ENCODE assay signal across 19 cellular contexts in the genomic region with DNA sequence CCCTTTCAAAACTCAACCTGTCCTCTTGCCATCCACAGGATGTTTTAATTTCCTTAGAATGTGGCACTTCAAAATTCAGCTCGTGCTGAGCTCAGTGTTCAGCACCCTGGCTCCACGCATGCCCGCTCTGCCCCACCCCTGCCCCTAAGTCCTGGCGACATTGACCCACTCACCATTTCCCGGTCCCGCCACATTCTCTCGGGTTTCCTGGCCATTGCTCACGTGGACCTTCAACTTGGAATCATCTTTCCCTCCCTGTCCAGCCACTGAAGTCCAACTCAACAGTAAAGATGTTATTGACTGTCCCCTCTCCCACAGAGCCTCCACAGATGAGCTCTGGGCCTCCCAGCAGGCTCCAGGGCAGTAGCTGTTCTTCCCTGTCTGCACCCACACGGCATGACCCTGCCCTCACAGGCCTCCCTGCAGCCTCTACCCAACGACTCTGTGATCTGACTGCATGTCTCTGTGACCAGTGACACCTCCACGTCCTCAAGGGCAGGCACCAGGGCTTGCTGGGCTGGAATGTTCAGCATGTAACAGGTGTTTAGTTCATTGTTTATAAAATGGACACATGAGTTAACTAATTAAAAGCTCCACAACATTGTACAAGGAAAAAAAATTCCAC. TPM values are rescaled to one million over a fixed set of nuclear protein-coding genes. Genes with fewer than 3 reads are reported as not detected.
DNase-seq lines count a peak whose midpoint lies in the region; ATAC-seq and TF ChIP-seq lines count a peak whose summit lies in the region.
"Had no signal": no experiment of that assay in that cellular context is flagged by ENCODE, and none has a peak within 500 bp of the region (broad histone marks: within the 10 kb centered on the region; RNA-seq: fewer than 3 reads in every experiment).

No MANE protein-coding gene starts in this region.

- H3K4me3 ChIP-seq in OCI-LY1 (ENCODE audit: low read depth, low read length, poor library complexity, severe bottlenecking) (no peak overlapping the region), neutrophil (ENCODE audit: low read depth in 1 of 2, low read length in 1 of 2) (no peak overlapping the region)
- no peak overlapping the region for H3K4me3 ChIP-seq in effector memory CD4-positive, alpha-beta T cell (ENCODE audit: insufficient read depth, low read depth, low read length, poor library complexity, severe bottlenecking)
- H3K4me3 ChIP-seq: body of pancreas, K562, pancreas had no signal

- intact Hi-C loops in CD4-positive, alpha-beta T cell (cut with DNase I, micrococcal nuclease) = loop anchor here in 1 of 2 experiments (5.0 to 10.0 kb wide), 2 partner anchors 33 to 49 kb away; a partner anchor contains a TSS

- H2AFZ ChIP-seq in OCI-LY1 (ENCODE audit: low read length) = no peak overlapping the region

- peak overlapping the region; percentile 70 for H3K27ac ChIP-seq in CD4-positive, alpha-beta T cell (ENCODE audit: low read depth, low read length)
- H3K27ac ChIP-seq in OCI-LY1 (ENCODE audit: low read depth, low read length, poor library complexity, severe bottlenecking) (peak overlapping the region; percentile 100), neutrophil (peak overlapping the region; percentile 98)
- peak overlapping the region; percentile 92 for H3K27ac ChIP-seq in effector memory CD4-positive, alpha-beta T cell (ENCODE audit: insufficient read depth, low read length, poor library complexity, severe bottlenecking)
- H3K27ac ChIP-seq: body of pancreas, foreskin keratinocyte, pancreas had no signal

- no peak for DNase-seq in CD4-positive, alpha-beta T cell
- DNase-seq in effector memory CD4-positive, alpha-beta T cell = no peak
- no peak for DNase-seq in amniotic stem cell (lab: John Stamatoyannopoulos, UW)
- no peak for DNase-seq in osteocyte (ENCODE audit: extremely low spot score, unreplicated experiment)
- DNase-seq: activated CD8-positive, alpha-beta memory T cell treated with anti-CD3 and anti-CD28 coated beads, Interleukin-2, amount 50 U/mL, for 48 hours; body of pancreas; EL; endodermal cell; foreskin keratinocyte; NCI-H1694 treated with DMSO at 0.1 percent for 48 hours; NCI-H446 treated with DMSO at 0.1 percent for 48 hours; pancreas; SK-N-SH; small intestine had no signal

- H3K4me3 Mint-ChIP-seq in CD4-positive, alpha-beta T cell = peak overlapping the region; percentile 65
- H3K4me3 Mint-ChIP-seq in osteocyte (ENCODE audit: unreplicated experiment) = no peak overlapping the region
- H3K4me3 Mint-ChIP-seq: endodermal cell had no signal

- H3K9ac ChIP-seq in OCI-LY1 (ENCODE audit: low read length) = peak overlapping the region; percentile 16; the same call in 1 of the 2 replicates
- H3K9ac ChIP-seq: SK-N-SH had no signal

- no peaks in the 10 kb centered on the region for H4K20me1 ChIP-seq in OCI-LY1 (ENCODE audit: insufficient read depth, low read length)

- H3K4me1 ChIP-seq in OCI-LY1 (ENCODE audit: insufficient read depth, low read length, severe bottlenecking) (no peaks in the 10 kb centered on the region), neutrophil (ENCODE audit: control insufficient read depth in 1 of 2, insufficient read depth in 1 of 2, low read depth in 1 of 2, low read length in 1 of 2) (peaks cover 56 to 71% of the 10 kb centered on the region in 2 experiments)
- H3K4me1 ChIP-seq in effector memory CD4-positive, alpha-beta T cell (ENCODE audit: control insufficient read depth, insufficient read depth, low read length, poor library complexity, severe bottlenecking) = peaks cover 95% of the 10 kb centered on the region
- H3K4me1 ChIP-seq: pancreas had no signal

- H3K4me2 ChIP-seq in OCI-LY1 (ENCODE audit: low read length) = peak overlapping the region; percentile 45; the same call in 1 of the 2 replicates
- H3K4me2 ChIP-seq: SK-N-SH had no signal

- H3K27me3 Mint-ChIP-seq in CD4-positive, alpha-beta T cell = no peaks in the 10 kb centered on the region
- no peaks in the 10 kb centered on the region for H3K27me3 Mint-ChIP-seq in osteocyte (ENCODE audit: unreplicated experiment)

- H3K9me3 Mint-ChIP-seq in CD4-positive, alpha-beta T cell = no peaks in the 10 kb centered on the region
- H3K9me3 Mint-ChIP-seq in osteocyte (ENCODE audit: unreplicated experiment) = no peaks in the 10 kb centered on the region
- H3K9me3 Mint-ChIP-seq: endodermal cell had no signal

- POLR2A ChIA-PET in CD4-positive, alpha-beta T cell (lab: Charles Lee) = interaction anchor here (1.0 kb wide), 1 partner anchor 41 kb away, joined by 3 read pairs; no protein-coding TSS in a partner anchor

- no peaks in the 10 kb centered on the region for H3K9me3 ChIP-seq in CD4-positive, alpha-beta T cell (ENCODE audit: control insufficient read depth, low read length)
- no peaks in the 10 kb centered on the region for H3K9me3 ChIP-seq in OCI-LY1 (ENCODE audit: low read length)
- no peaks in the 10 kb centered on the region for H3K9me3 ChIP-seq in effector memory CD4-positive, alpha-beta T cell (ENCODE audit: control insufficient read depth, low read length)
- H3K9me3 ChIP-seq in neutrophil = no peaks in the 10 kb centered on the region
- H3K9me3 ChIP-seq: body of pancreas, pancreas, SK-N-SH had no signal

- no peak for TF ChIP-seq CTCF in CD4-positive, alpha-beta T cell (IDR thresholded peaks at IDR 0.05)
- TF ChIP-seq CTCF in OCI-LY1 (IDR thresholded peaks at IDR 0.05; ENCODE audit: low read length) (no peak), neutrophil (IDR thresholded peaks at IDR 0.05) (no peak), osteocyte (IDR thresholded peaks at IDR 0.05) (no peak)

- peak overlapping the region; percentile 98 for H3K27ac Mint-ChIP-seq in CD4-positive, alpha-beta T cell
- no peak overlapping the region for H3K27ac Mint-ChIP-seq in osteocyte (ENCODE audit: unreplicated experiment)
- H3K27ac Mint-ChIP-seq: endodermal cell had no signal

- no peak for ATAC-seq in CD4-positive, alpha-beta T cell (ENCODE audit: poor library complexity)
- no peak for ATAC-seq in GM21423 (IDR thresholded peaks at IDR 0.05; ENCODE audit: unreplicated experiment)
- ATAC-seq: body of pancreas, foreskin keratinocyte, HCT116, K562, pancreas had no signal

- H3K27me3 ChIP-seq in CD4-positive, alpha-beta T cell (ENCODE audit: control insufficient read depth, insufficient read depth, low read length) = no peaks in the 10 kb centered on the region
- H3K27me3 ChIP-seq in OCI-LY1 (ENCODE audit: insufficient read depth, low read length) (no peaks in the 10 kb centered on the region), neutrophil (no peaks in the 10 kb centered on the region)
- H3K27me3 ChIP-seq in effector memory CD4-positive, alpha-beta T cell (replicated peaks; ENCODE audit: control insufficient read depth, insufficient read depth, low read length, poor library complexity, severe bottlenecking) = no peaks in the 10 kb centered on the region
- H3K27me3 ChIP-seq: body of pancreas, foreskin keratinocyte, pancreas had no signal

- H3K79me2 ChIP-seq in OCI-LY1 (ENCODE audit: insufficient read depth, low read length) = peaks cover 8% of the 10 kb centered on the region; the same call in 1 of the 2 replicates

- peaks cover 90% of the 10 kb centered on the region for H3K36me3 Mint-ChIP-seq in CD4-positive, alpha-beta T cell (ENCODE audit: low read depth)
- peaks cover 2% of the 10 kb centered on the region for H3K36me3 Mint-ChIP-seq in osteocyte (ENCODE audit: unreplicated experiment)

- peaks cover 100% of the 10 kb centered on the region for H3K4me1 Mint-ChIP-seq in CD4-positive, alpha-beta T cell (ENCODE audit: low read depth)
- peaks cover 21% of the 10 kb centered on the region for H3K4me1 Mint-ChIP-seq in osteocyte (ENCODE audit: unreplicated experiment)

- H3K9me2 ChIP-seq in OCI-LY1 (ENCODE audit: low read depth, low read length) = no peaks in the 10 kb centered on the region
- H3K9me2 ChIP-seq: SK-N-SH had no signal

- no peaks in the 10 kb centered on the region for H3F3A ChIP-seq in OCI-LY1 (ENCODE audit: insufficient read depth, low read length)

- H3K36me3 ChIP-seq in OCI-LY1 (ENCODE audit: insufficient read depth, low read length) (peaks cover 19% of the 10 kb centered on the region; the same call in 1 of the 2 replicates), neutrophil (peaks cover 4% of the 10 kb centered on the region)
- peaks cover 21% of the 10 kb centered on the region for H3K36me3 ChIP-seq in effector memory CD4-positive, alpha-beta T cell (ENCODE audit: control insufficient read depth, insufficient read depth, low read length)
- H3K36me3 ChIP-seq: pancreas had no signal

- CTCF ChIA-PET in CD4-positive, alpha-beta T cell (lab: Charles Lee) = interaction anchor here (2.2 to 3.6 kb wide), 3 partner anchors 12 to 59 kb away, joined by 6 to 15 read pairs (median 8); no protein-coding TSS in a partner anchor

RNA-seq across cellular contexts. Expression of a gene that starts 53.8 kb away (rescaled TPM):
- total RNA-seq in CD4-positive, alpha-beta T cell = 100 to 1,000 TPM; 565 to 583 TPM
- 28.3 and 30.0 TPM in 2 replicates for total RNA-seq in osteocyte

Comparison
In these comparisons a context has a peak if more than half of its experiments do, and no peak if none do; other contexts are left out.
1. RNA of a gene that starts 53.8 kb away (total RNA-seq): 565 to 583 TPM in CD4-positive, alpha-beta T cell; 28.3 to 30.0 TPM in osteocyte; every median in the first group is over 10 times any median in the second.
2. Peak in every context shown above with its lines, with median percentiles within 50 percentile points of each other: H3K27ac ChIP-seq.